8 cellular contexts compared by ENCODE assay signal in the genomic region with DNA sequence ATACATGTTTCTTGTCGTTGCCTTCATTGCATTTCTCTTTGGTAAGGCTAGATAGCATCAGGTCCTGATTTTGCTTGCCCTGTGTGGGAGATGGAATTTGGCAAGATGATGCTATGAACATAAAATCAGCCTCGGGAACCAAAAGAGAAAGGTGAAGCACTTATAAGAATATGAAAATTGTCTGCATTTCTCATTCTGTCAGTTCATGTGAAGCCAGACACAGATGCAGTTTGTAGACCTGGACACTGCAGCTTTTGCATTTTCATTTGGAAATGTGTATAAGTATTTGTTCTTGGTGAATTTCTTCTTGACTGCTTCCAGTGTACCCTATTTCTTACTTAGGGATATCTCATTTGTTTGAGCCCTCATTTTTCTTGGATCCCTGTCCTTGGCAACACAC. TPM values are rescaled to one million over a fixed set of nuclear protein-coding genes. Genes with fewer than 3 reads are reported as not detected.
DNase-seq lines count a peak whose midpoint lies in the region; ATAC-seq and TF ChIP-seq lines count a peak whose summit lies in the region.

No MANE protein-coding gene starts in this region.

- no peaks in the 10 kb centered on the region for H3K9me3 ChIP-seq in T-helper 17 cell (ENCODE audit: control insufficient read depth, low read length, poor library complexity, severe bottlenecking)
- no peaks in the 10 kb centered on the region for H3K9me3 ChIP-seq in mucosa of descending colon

- peak overlapping the region; percentile 97 for H3K4me3 Mint-ChIP-seq in T-helper 17 cell

- H3K4me1 Mint-ChIP-seq in T-helper 17 cell = peaks cover 51% of the 10 kb centered on the region

- peak overlapping the region; percentile 96 for H3K27ac Mint-ChIP-seq in T-helper 17 cell

- H3K4me3 ChIP-seq in GM12875 (ENCODE audit: low read depth, low read length) (peak overlapping the region; percentile 85), fibroblast of villous mesenchyme (ENCODE audit: low read depth, low read length) (peak overlapping the region; percentile 79), retinal pigment epithelial cell (ENCODE audit: low read length) (peak overlapping the region; percentile 98), mucosa of descending colon (no peak overlapping the region)

- TF ChIP-seq CTCF in GM12875 (IDR thresholded peaks at IDR 0.05; ENCODE audit: borderline replicate concordance, insufficient read depth, low read depth, low read length) (no peak), fibroblast of villous mesenchyme (IDR thresholded peaks at IDR 0.05; ENCODE audit: insufficient read depth, low read depth, low read length) (no peak), retinal pigment epithelial cell (conservative IDR thresholded peaks at IDR 0.05; ENCODE audit: low read depth, low read length) (no peak), RWPE1 (conservative IDR thresholded peaks at IDR 0.05; ENCODE audit: low read depth) (no peak), mucosa of descending colon (IDR thresholded peaks at IDR 0.05) (no peak)

- ATAC-seq in T-helper 17 cell (no peak), GM21381 (IDR thresholded peaks at IDR 0.05; ENCODE audit: unreplicated experiment) (no peak), GM19351 (IDR thresholded peaks at IDR 0.05; ENCODE audit: unreplicated experiment) (no peak), mucosa of descending colon (no peak)

- no peaks in the 10 kb centered on the region for H3K27me3 Mint-ChIP-seq in T-helper 17 cell

- DNase-seq in T-helper 17 cell = no peak
- DNase-seq in fibroblast of villous mesenchyme (ENCODE audit: low read depth) = no peak
- DNase-seq in retinal pigment epithelial cell (ENCODE audit: low read depth) = no peak
- DNase-seq in RWPE1 (ENCODE audit: low spot score) = no peak
- DNase-seq in mucosa of descending colon = no peak

- H3K36me3 ChIP-seq in mucosa of descending colon (ENCODE audit: low read depth) = no peaks in the 10 kb centered on the region

- H3K4me1 ChIP-seq in mucosa of descending colon (ENCODE audit: low read depth) = peaks cover 42% of the 10 kb centered on the region

- no peak overlapping the region; the same call in 1 of the 2 replicates for H3K27ac ChIP-seq in RWPE1

- CTCF ChIA-PET in RWPE1 (lab: Yijun Ruan, JAX) = no interaction called here

- intact Hi-C loops in mucosa of descending colon (cut with DNase I, micrococcal nuclease) = no loop called here

- H3K36me3 Mint-ChIP-seq in T-helper 17 cell (ENCODE audit: low read depth) = no peaks in the 10 kb centered on the region

- POLR2A ChIA-PET in RWPE1 (lab: Yijun Ruan, JAX; ENCODE audit: low non-redundant PET) = no interaction called here

RNA-seq across cellular contexts. Expression of a gene that starts 1.3 kb away (rescaled TPM):
- total RNA-seq in T-helper 17 cell (100 to 1,000 TPM; 171 to 176 TPM), fibroblast of villous mesenchyme (93.7 and 147 TPM in 2 replicates), mucosa of descending colon (100 to 1,000 TPM; 196 to 265 (median 251) TPM)

RNA-seq across cellular contexts. Expression of a gene that starts 23.0 kb away (rescaled TPM):
- total RNA-seq in T-helper 17 cell (10 to 100 TPM; 37.5 to 60.3 TPM), fibroblast of villous mesenchyme (10.8 and 11.0 TPM in 2 replicates), mucosa of descending colon (10 to 100 TPM; 13.3 to 21.6 (median 18.7) TPM)
